Comparison of ENCODE assay signal across 8 cellular contexts in the genomic region with DNA sequence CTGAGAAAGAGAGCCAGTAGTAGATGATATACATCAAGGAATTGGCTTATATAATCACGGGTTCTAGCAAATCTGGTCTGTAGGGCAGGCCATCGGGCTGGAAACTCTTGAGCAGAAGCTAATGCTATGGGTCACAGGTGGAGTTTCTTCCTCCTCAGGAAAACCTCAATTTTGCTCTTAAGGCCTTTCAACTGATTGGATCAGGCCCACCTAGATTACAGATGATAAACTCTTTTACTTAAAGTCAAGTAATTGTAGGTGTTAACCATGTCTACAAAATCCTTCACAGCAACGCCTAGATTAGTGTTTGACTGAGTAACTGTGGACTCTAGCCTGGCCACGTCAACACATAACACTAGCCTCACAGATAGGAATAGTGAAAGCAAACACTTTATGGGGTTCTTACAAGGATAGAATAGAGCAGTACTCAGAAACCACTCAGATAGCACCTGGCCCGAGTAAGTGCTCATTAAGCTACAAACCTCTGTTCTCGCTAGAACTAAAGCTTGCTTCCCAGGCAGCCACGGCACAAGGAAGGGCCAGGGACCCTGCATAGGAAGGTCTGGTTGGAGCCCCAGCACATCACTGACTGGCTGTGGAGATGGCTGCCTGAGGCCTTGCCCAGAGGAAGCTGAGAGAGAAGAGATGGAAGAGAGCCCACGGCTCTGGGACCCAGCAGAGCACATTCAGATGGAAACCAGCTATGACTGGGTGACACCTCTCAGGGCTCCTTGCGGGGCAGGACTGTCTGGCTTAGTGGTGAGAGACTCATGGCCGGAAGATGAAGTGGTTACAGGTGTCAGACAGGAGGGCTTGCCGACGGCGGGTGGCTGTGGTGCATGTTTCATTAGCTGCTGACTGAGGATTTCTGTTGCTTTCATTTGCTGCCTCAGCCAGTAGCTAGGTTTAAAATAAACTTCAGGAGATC.
DNase-seq lines count a peak whose midpoint lies in the region; ATAC-seq and TF ChIP-seq lines count a peak whose summit lies in the region.

No MANE protein-coding gene starts in this region.

- H3K4me3 ChIP-seq in naive thymus-derived CD4-positive, alpha-beta T cell (ENCODE audit: low read length): peak overlapping the region; percentile 31
- H3K4me3 ChIP-seq in psoas muscle: no peak overlapping the region

- DNase-seq in activated CD8-positive, alpha-beta T cell treated with anti-CD3 and anti-CD28 coated beads for 36 hours: peak; percentile 93
- DNase-seq in naive thymus-derived CD4-positive, alpha-beta T cell: peak in 7 of 9 donors; percentile 2 to 56 (median 20)
- no peak for DNase-seq in dermis blood vessel endothelial cell
- DNase-seq in NCI-H526 (lab: John Stamatoyannopoulos, UW): no peak
- DNase-seq in psoas muscle: no peak
- no peak for DNase-seq in NOMO-1 (lab: John Stamatoyannopoulos, UW; ENCODE audit: unreplicated experiment in 2 of 2)

- peak overlapping the region; percentile 14 for H3K27ac Mint-ChIP-seq in activated CD8-positive, alpha-beta T cell treated with anti-CD3 and anti-CD28 coated beads for 36 hours
- H3K27ac Mint-ChIP-seq in naive thymus-derived CD4-positive, alpha-beta T cell: peak overlapping the region in 5 of 9 donors; percentile 6 to 57 (median 20)

- peaks cover 9% of the 10 kb centered on the region for H3K27me3 Mint-ChIP-seq in activated CD8-positive, alpha-beta T cell treated with anti-CD3 and anti-CD28 coated beads for 36 hours
- peaks cover 0 to 25% (median 0%) of the 10 kb centered on the region in 5 donors for H3K27me3 Mint-ChIP-seq in naive thymus-derived CD4-positive, alpha-beta T cell

- TF ChIP-seq CTCF in activated CD8-positive, alpha-beta T cell treated with anti-CD3 and anti-CD28 coated beads for 36 hours (IDR thresholded peaks at IDR 0.05): no peak
- TF ChIP-seq CTCF in psoas muscle (IDR thresholded peaks at IDR 0.05): no peak

- no peak overlapping the region for H3K4me3 Mint-ChIP-seq in activated CD8-positive, alpha-beta T cell treated with anti-CD3 and anti-CD28 coated beads for 36 hours
- H3K4me3 Mint-ChIP-seq in naive thymus-derived CD4-positive, alpha-beta T cell: peak overlapping the region in 8 of 10 donors; percentile 20 to 64 (median 40)

- intact Hi-C loops in activated CD8-positive, alpha-beta T cell treated with anti-CD3 and anti-CD28 coated beads for 36 hours (cut with micrococcal nuclease): loop anchor here (10.0 kb wide), 1 partner anchor 185 kb away; no protein-coding TSS in a partner anchor
- intact Hi-C loops in naive thymus-derived CD4-positive, alpha-beta T cell (cut with micrococcal nuclease): loop anchor here (2.0 to 5.0 kb wide), 2 partner anchors 41 to 543 kb away; no protein-coding TSS in a partner anchor
- intact Hi-C loops in psoas muscle (cut with DNase I): no loop called here

- no peaks in the 10 kb centered on the region for H3K27me3 ChIP-seq in naive thymus-derived CD4-positive, alpha-beta T cell (ENCODE audit: control insufficient read depth in 2 of 2, insufficient read depth in 2 of 2, low read length in 2 of 2)
- H3K27me3 ChIP-seq in psoas muscle (ENCODE audit: insufficient read depth in 3 of 3, low read length in 2 of 3): peaks cover 0 to 3% (median 0%) of the 10 kb centered on the region in 3 donors

- no peaks in the 10 kb centered on the region for H3K36me3 ChIP-seq in naive thymus-derived CD4-positive, alpha-beta T cell (ENCODE audit: control insufficient read depth in 2 of 3, insufficient read depth in 3 of 3, low read length in 3 of 3)
- H3K36me3 ChIP-seq in psoas muscle (ENCODE audit: insufficient read depth in 1 of 2, low read depth in 1 of 2): no peaks in the 10 kb centered on the region

- 92 to 94% (median 94%) methylated on average over 13 of the region's 13 CpGs for WGBS in psoas muscle, 3 donors

- POLR2A ChIA-PET in activated CD8-positive, alpha-beta T cell treated with anti-CD3 and anti-CD28 coated beads for 36 hours (lab: Charles Lee): interaction anchor here (0.6 to 1.7 kb wide), 5 partner anchors 14 to 204 kb away, joined by 3 to 5 read pairs (median 3); no protein-coding TSS in a partner anchor
- POLR2A ChIA-PET in naive thymus-derived CD4-positive, alpha-beta T cell (lab: Charles Lee): interaction anchor here (1.1 kb wide), 1 partner anchor 30 kb away, joined by 3 read pairs; no protein-coding TSS in a partner anchor

- H3K9me3 ChIP-seq in naive thymus-derived CD4-positive, alpha-beta T cell (ENCODE audit: control insufficient read depth in 2 of 3, low read length in 3 of 3): no peaks in the 10 kb centered on the region
- H3K9me3 ChIP-seq in psoas muscle: peaks cover 7% of the 10 kb centered on the region

- CTCF ChIA-PET in activated CD8-positive, alpha-beta T cell treated with anti-CD3 and anti-CD28 coated beads for 36 hours (lab: Charles Lee): interaction anchor here (0.8 to 1.7 kb wide), 10 partner anchors 26 to 824 kb away, joined by 3 to 6 read pairs (median 4); no protein-coding TSS in a partner anchor
- CTCF ChIA-PET in naive thymus-derived CD4-positive, alpha-beta T cell (lab: Charles Lee): no interaction called here

- H3K27ac ChIP-seq in naive thymus-derived CD4-positive, alpha-beta T cell (ENCODE audit: low read depth, low read length): no peak overlapping the region
- no peak overlapping the region for H3K27ac ChIP-seq in psoas muscle

- no peaks in the 10 kb centered on the region for H3K9me3 Mint-ChIP-seq in activated CD8-positive, alpha-beta T cell treated with anti-CD3 and anti-CD28 coated beads for 36 hours
- no peaks in the 10 kb centered on the region for H3K9me3 Mint-ChIP-seq in naive thymus-derived CD4-positive, alpha-beta T cell

- peaks cover 20 to 28% of the 10 kb centered on the region in 2 donors for H3K4me1 ChIP-seq in naive thymus-derived CD4-positive, alpha-beta T cell (ENCODE audit: control insufficient read depth in 2 of 2, insufficient read depth in 2 of 2, low read length in 2 of 2)
- H3K4me1 ChIP-seq in psoas muscle: no peaks in the 10 kb centered on the region

- H3K36me3 Mint-ChIP-seq in activated CD8-positive, alpha-beta T cell treated with anti-CD3 and anti-CD28 coated beads for 36 hours (ENCODE audit: low read depth): no peaks in the 10 kb centered on the region
- H3K36me3 Mint-ChIP-seq in naive thymus-derived CD4-positive, alpha-beta T cell: no peaks in the 10 kb centered on the region

- H3K4me1 Mint-ChIP-seq in activated CD8-positive, alpha-beta T cell treated with anti-CD3 and anti-CD28 coated beads for 36 hours (ENCODE audit: low read depth): peaks cover 2% of the 10 kb centered on the region
- H3K4me1 Mint-ChIP-seq in naive thymus-derived CD4-positive, alpha-beta T cell: peaks cover 5 to 13% (median 10%) of the 10 kb centered on the region in 7 donors

- ATAC-seq in GM19397 (IDR thresholded peaks at IDR 0.05; ENCODE audit: unreplicated experiment): peak; percentile 95
- ATAC-seq in HG03432 (IDR thresholded peaks at IDR 0.05; ENCODE audit: unreplicated experiment): peak; percentile 98
- ATAC-seq in activated CD8-positive, alpha-beta T cell treated with anti-CD3 and anti-CD28 coated beads for 36 hours: peak; percentile 99
- peak; percentile 96 for ATAC-seq in naive thymus-derived CD4-positive, alpha-beta T cell
- ATAC-seq in psoas muscle: no peak

Comparison
In these comparisons a context has a peak if more than half of its experiments do, and no peak if none do; other contexts are left out.
1. ATAC-seq: peak in GM19397 (single experiment), HG03432 (single experiment), activated CD8-positive, alpha-beta T cell treated with anti-CD3 and anti-CD28 coated beads for 36 hours (single experiment) and naive thymus-derived CD4-positive, alpha-beta T cell (single experiment); none in psoas muscle (0 of 4).
2. DNase-seq: peak in activated CD8-positive, alpha-beta T cell treated with anti-CD3 and anti-CD28 coated beads for 36 hours (single experiment) and naive thymus-derived CD4-positive, alpha-beta T cell (7 of 9); none in dermis blood vessel endothelial cell (single experiment), NCI-H526 (0 of 2), psoas muscle (0 of 2) and NOMO-1 (0 of 2).
3. intact Hi-C loops: an anchor here in activated CD8-positive, alpha-beta T cell treated with anti-CD3 and anti-CD28 coated beads for 36 hours (10.0 kb wide) and naive thymus-derived CD4-positive, alpha-beta T cell (2.0 to 5.0 kb wide); none called in psoas muscle.